22 cellular contexts compared by ENCODE assay signal in the genomic region with DNA sequence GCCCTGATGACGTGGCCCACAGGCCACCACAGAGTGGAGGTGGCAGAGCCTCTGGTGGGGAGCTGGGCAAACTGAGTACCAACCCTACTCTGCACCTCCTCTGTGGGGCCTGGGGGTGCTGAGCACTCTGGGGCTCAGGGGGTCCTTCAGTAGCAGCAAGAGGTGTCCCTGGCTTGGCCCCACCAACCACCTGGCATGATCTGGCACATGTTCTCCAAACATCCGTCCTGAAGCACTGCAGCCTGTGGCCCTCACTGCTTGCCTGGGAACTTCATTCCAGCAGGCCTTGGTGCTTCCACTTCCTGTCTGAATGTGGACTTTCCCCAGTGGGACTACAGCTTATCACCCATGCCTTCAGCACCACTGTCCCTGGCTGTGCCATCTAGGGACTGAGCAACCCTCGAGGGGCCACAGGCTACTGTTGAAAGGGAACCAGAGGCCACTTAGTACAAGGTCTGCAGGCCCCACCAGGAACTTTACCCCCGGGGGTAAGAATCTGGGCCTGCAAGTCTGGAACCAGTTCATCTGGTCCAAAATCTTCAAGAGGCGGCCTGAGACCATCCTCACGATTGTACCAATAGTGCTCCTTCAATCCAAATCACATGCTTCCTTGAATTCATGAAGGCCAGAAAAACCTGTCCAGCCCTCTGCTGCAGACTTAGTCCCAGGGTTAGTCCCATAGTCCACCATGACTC. TPM values are rescaled to one million over a fixed set of nuclear protein-coding genes. Genes with fewer than 3 reads are reported as not detected.
A peak's percentile ranks its signal among the peaks of the same experiment; 100 is the strongest.
DNase-seq lines count a peak whose midpoint lies in the region; ATAC-seq, FAIRE-seq and TF ChIP-seq lines count a peak whose summit lies in the region.
"Had no signal": no experiment of that assay in that cellular context is flagged by ENCODE, and none has a peak within 500 bp of the region (broad histone marks: within the 10 kb centered on the region; RNA-seq: fewer than 3 reads in every experiment).

No MANE protein-coding gene starts in this region.

- RAD21 ChIA-PET in GM12878 (lab: Charles Lee; ENCODE audit: unreplicated experiment) = no interaction called here

- no peaks in the 10 kb centered on the region for H4K20me1 ChIP-seq in GM12878 (ENCODE audit: control insufficient read depth, insufficient read depth)
- H4K20me1 ChIP-seq in osteoblast (ENCODE audit: insufficient read depth, low read length) = peaks cover 16% of the 10 kb centered on the region

- 59% methylated on average over 6 of the region's 6 CpGs for WGBS in GM12878 (ENCODE audit: insufficient coverage, insufficient replicate concordance, low lambda C conversion rate, missing lambda C conversion rate)

- CTCF ChIA-PET in Caco-2 (lab: Charles Lee) = no interaction called here
- CTCF ChIA-PET in GM12878 (lab: Yijun Ruan, JAX) = interaction anchor here (0.8 kb wide), 1 partner anchor 47 kb away, joined by 3 read pairs; no protein-coding TSS in a partner anchor
- CTCF ChIA-PET in activated CD8-positive, alpha-beta memory T cell treated with anti-CD3 and anti-CD28 coated beads, Interleukin-2, amount 10 ng/mL, durations not matched to agents 7 days and 5 days (lab: Charles Lee) = no interaction called here
- CTCF ChIA-PET in GM10248 (lab: Yijun Ruan, JAX) = interaction anchor here (1.1 kb wide), 1 partner anchor 13 kb away, joined by 3 read pairs; the partner anchor contains the start of gene TNIP2

- H3K27ac ChIP-seq in GM12878 (ENCODE audit: control insufficient read depth, insufficient read depth) = peak overlapping the region; percentile 10; the same call in 1 of the 2 replicates
- no peak overlapping the region for H3K27ac ChIP-seq in osteoblast (ENCODE audit: low read depth, low read length)
- H3K27ac ChIP-seq: 22Rv1, PC-9, sigmoid colon had no signal

- H3K4me2 ChIP-seq in GM12878 (ENCODE audit: control insufficient read depth, insufficient read depth) = no peak overlapping the region
- H3K4me2 ChIP-seq in osteoblast (ENCODE audit: insufficient read depth, low read length) = no peak overlapping the region
- H3K4me2 ChIP-seq: PC-9 had no signal

- H3K9me3 Mint-ChIP-seq in T-helper 1 cell treated with Interleukin-12 subunit alpha and Interleukin-12 subunit beta and Interleukin-4 antibody, amounts not matched to agents 30 μg/mL and 1 μg/mL, for 36 hours = no peaks in the 10 kb centered on the region
- H3K9me3 Mint-ChIP-seq in Caco-2 (ENCODE audit: unreplicated experiment) = no peaks in the 10 kb centered on the region
- H3K9me3 Mint-ChIP-seq in activated CD8-positive, alpha-beta memory T cell treated with anti-CD3 and anti-CD28 coated beads, Interleukin-2, amount 10 ng/mL, durations not matched to agents 7 days and 5 days (ENCODE audit: low read depth) = no peaks in the 10 kb centered on the region

- no peak for TF ChIP-seq RAD21 in GM12878 (IDR thresholded peaks at IDR 0.05; ENCODE audit: insufficient read depth, low read depth, low read length)

- no peak for FAIRE-seq in GM12878 (lab: Jason Lieb, UNC)
- FAIRE-seq: astrocyte had no signal

- SMC1A ChIA-PET in GM12878 (lab: Charles Lee; ENCODE audit: uncharacterized antibody, unreplicated experiment) = no interaction called here

- no peak overlapping the region for H3K9ac ChIP-seq in GM12878 (ENCODE audit: control insufficient read depth, insufficient read depth, low read length)

- no peaks in the 10 kb centered on the region; the same call in 1 of the 2 replicates for H3K36me3 ChIP-seq in Caco-2 (ENCODE audit: control insufficient read depth, insufficient read depth, low read length)
- H3K36me3 ChIP-seq in GM12878 (ENCODE audit: control insufficient read depth in 2 of 2, insufficient read depth in 2 of 2, low read length in 1 of 2) = peaks cover 19 to 28% of the 10 kb centered on the region in 2 experiments
- H3K36me3 ChIP-seq in osteoblast (ENCODE audit: insufficient read depth, low read length) = peaks cover 46% of the 10 kb centered on the region

- H3K4me1 ChIP-seq in Caco-2 (peaks cover 19% of the 10 kb centered on the region), GM12878 (ENCODE audit: control insufficient read depth, insufficient read depth, low read length) (peaks cover 37% of the 10 kb centered on the region), osteoblast (ENCODE audit: insufficient read depth, low read length) (peaks cover 20% of the 10 kb centered on the region)
- H3K4me1 ChIP-seq: HAP-1, sigmoid colon had no signal

- intact Hi-C loops in Caco-2 (cut with micrococcal nuclease; ENCODE audit: unreplicated experiment) = no loop called here
- intact Hi-C loops in GM12878 (cut with micrococcal nuclease; ENCODE audit: unreplicated experiment) = no loop called here

- H3K4me3 ChIP-seq in Caco-2 (ENCODE audit: low read depth, low read length) (no peak overlapping the region), GM12878 (no peak overlapping the region), osteoblast (ENCODE audit: insufficient read depth, low read length) (no peak overlapping the region)
- H3K4me3 ChIP-seq: HAP-1, PC-9, sigmoid colon, upper lobe of left lung had no signal

- H3K4me3 Mint-ChIP-seq in T-helper 1 cell treated with Interleukin-12 subunit alpha and Interleukin-12 subunit beta and Interleukin-4 antibody, amounts not matched to agents 30 μg/mL and 1 μg/mL, for 36 hours = no peak overlapping the region
- no peak overlapping the region for H3K4me3 Mint-ChIP-seq in Caco-2 (ENCODE audit: unreplicated experiment)
- no peak overlapping the region for H3K4me3 Mint-ChIP-seq in activated CD8-positive, alpha-beta memory T cell treated with anti-CD3 and anti-CD28 coated beads, Interleukin-2, amount 10 ng/mL, durations not matched to agents 7 days and 5 days
- H3K4me3 Mint-ChIP-seq: neural crest cell; stimulated activated naive CD8-positive, alpha-beta T cell treated with anti-CD3 and anti-CD28 coated beads, Interleukin-15, amount 100 ng/mL, for 72 hours had no signal

- no peak; the same call in none of the 2 replicates for TF ChIP-seq POLR2A in GM12878 (IDR thresholded peaks at IDR 0.05; ENCODE audit: low read depth, low read length)

- in situ Hi-C loops in GM12878 (cut with MboI) = no loop called here

- TF ChIP-seq EP300 in GM12878 (IDR thresholded peaks at IDR 0.05; ENCODE audit: borderline replicate concordance in 1 of 2, control insufficient read depth in 1 of 2, low read depth in 2 of 2, low read length in 2 of 2) = no peak

- ATAC-seq in GM12878 (no peak), left lobe of liver (no peak)
- no peak for ATAC-seq in activated CD8-positive, alpha-beta memory T cell treated with anti-CD3 and anti-CD28 coated beads, Interleukin-2, amount 10 ng/mL, durations not matched to agents 7 days and 5 days
- ATAC-seq: stimulated activated naive CD8-positive, alpha-beta T cell treated with anti-CD3 and anti-CD28 coated beads, Interleukin-15, amount 100 ng/mL, for 72 hours had no signal

- DNase-seq in T-helper 1 cell (no peak), Caco-2 (peak; percentile 47 to 56), GM12878 (ENCODE audit: low read depth, low spot score) (no peak), osteoblast (ENCODE audit: insufficient read length, low spot score, missing footprints) (peak; percentile 43), left lobe of liver (ENCODE audit: low spot score) (no peak), GM10248 (ENCODE audit: extremely low spot score) (no peak)
- DNase-seq in activated CD8-positive, alpha-beta memory T cell treated with anti-CD3 and anti-CD28 coated beads, Interleukin-2, amount 10 ng/mL, durations not matched to agents 7 days and 5 days = no peak
- DNase-seq: activated CD4-positive, alpha-beta T cell treated with anti-CD3 and anti-CD28 coated beads, Interleukin-2, amount 50 U/mL, for 48 hours; activated naive CD4-positive, alpha-beta T cell; midbrain; NCI-H1048; NCI-H2029; SIG-M5; sigmoid colon; stimulated activated naive CD8-positive, alpha-beta T cell treated with anti-CD3 and anti-CD28 coated beads, Interleukin-15, amount 100 ng/mL, for 72 hours had no signal

- H3K27ac Mint-ChIP-seq in T-helper 1 cell treated with Interleukin-12 subunit alpha and Interleukin-12 subunit beta and Interleukin-4 antibody, amounts not matched to agents 30 μg/mL and 1 μg/mL, for 36 hours = peak overlapping the region; percentile 45
- peak overlapping the region; percentile 19 for H3K27ac Mint-ChIP-seq in Caco-2 (ENCODE audit: unreplicated experiment)
- no peak overlapping the region for H3K27ac Mint-ChIP-seq in activated CD8-positive, alpha-beta memory T cell treated with anti-CD3 and anti-CD28 coated beads, Interleukin-2, amount 10 ng/mL, durations not matched to agents 7 days and 5 days

- BruUV-seq in Caco-2 (replicated peaks; lab: Mats Ljungman, UMichigan) (no TSS peak), GM12878 (replicated peaks; lab: Mats Ljungman, UMichigan) (no TSS peak)

- peaks cover 67% of the 10 kb centered on the region for H3K36me3 Mint-ChIP-seq in T-helper 1 cell treated with Interleukin-12 subunit alpha and Interleukin-12 subunit beta and Interleukin-4 antibody, amounts not matched to agents 30 μg/mL and 1 μg/mL, for 36 hours (ENCODE audit: low read depth)
- peaks cover 74% of the 10 kb centered on the region for H3K36me3 Mint-ChIP-seq in Caco-2 (ENCODE audit: insufficient read depth, unreplicated experiment)
- H3K36me3 Mint-ChIP-seq in activated CD8-positive, alpha-beta memory T cell treated with anti-CD3 and anti-CD28 coated beads, Interleukin-2, amount 10 ng/mL, durations not matched to agents 7 days and 5 days = peaks cover 58% of the 10 kb centered on the region

- H3K27me3 Mint-ChIP-seq in T-helper 1 cell treated with Interleukin-12 subunit alpha and Interleukin-12 subunit beta and Interleukin-4 antibody, amounts not matched to agents 30 μg/mL and 1 μg/mL, for 36 hours (ENCODE audit: low read depth) = no peaks in the 10 kb centered on the region
- H3K27me3 Mint-ChIP-seq in Caco-2 (ENCODE audit: insufficient read depth, unreplicated experiment) = no peaks in the 10 kb centered on the region
- no peaks in the 10 kb centered on the region for H3K27me3 Mint-ChIP-seq in activated CD8-positive, alpha-beta memory T cell treated with anti-CD3 and anti-CD28 coated beads, Interleukin-2, amount 10 ng/mL, durations not matched to agents 7 days and 5 days
- H3K27me3 Mint-ChIP-seq: stimulated activated naive CD8-positive, alpha-beta T cell treated with anti-CD3 and anti-CD28 coated beads, Interleukin-15, amount 100 ng/mL, for 72 hours had no signal

- H3K79me2 ChIP-seq in GM12878 (ENCODE audit: control insufficient read depth, insufficient read depth, low read length) = peaks cover 13% of the 10 kb centered on the region
- H3K79me2 ChIP-seq in osteoblast (ENCODE audit: insufficient read depth, low read length) = peaks cover 2% of the 10 kb centered on the region

- H3K9me3 ChIP-seq in Caco-2 (no peaks in the 10 kb centered on the region), GM12878 (replicated peaks; ENCODE audit: control insufficient read depth, insufficient read depth, low read length) (no peaks in the 10 kb centered on the region), osteoblast (ENCODE audit: low read depth, low read length) (no peaks in the 10 kb centered on the region)
- H3K9me3 ChIP-seq: HAP-1, sigmoid colon, upper lobe of left lung had no signal

- H2AFZ ChIP-seq in GM12878 (ENCODE audit: control insufficient read depth, low read depth, low read length) = no peak overlapping the region
- no peak overlapping the region for H2AFZ ChIP-seq in osteoblast (ENCODE audit: low read length)
- H2AFZ ChIP-seq: PC-9 had no signal

- H3K27me3 ChIP-seq in Caco-2 (replicated peaks; ENCODE audit: control insufficient read depth, insufficient read depth, low read length) (no peaks in the 10 kb centered on the region), GM12878 (replicated peaks in 1 of 2; ENCODE audit: control insufficient read depth in 2 of 2, insufficient read depth in 2 of 2, low read length in 1 of 2) (no peaks in the 10 kb centered on the region), osteoblast (ENCODE audit: insufficient read depth, low read length) (no peaks in the 10 kb centered on the region)
- H3K27me3 ChIP-seq: sigmoid colon, upper lobe of left lung had no signal

- peaks cover 51% of the 10 kb centered on the region for H3K4me1 Mint-ChIP-seq in T-helper 1 cell treated with Interleukin-12 subunit alpha and Interleukin-12 subunit beta and Interleukin-4 antibody, amounts not matched to agents 30 μg/mL and 1 μg/mL, for 36 hours (ENCODE audit: low read depth)
- peaks cover 6% of the 10 kb centered on the region for H3K4me1 Mint-ChIP-seq in Caco-2 (ENCODE audit: low read depth, unreplicated experiment)
- peaks cover 44% of the 10 kb centered on the region for H3K4me1 Mint-ChIP-seq in activated CD8-positive, alpha-beta memory T cell treated with anti-CD3 and anti-CD28 coated beads, Interleukin-2, amount 10 ng/mL, durations not matched to agents 7 days and 5 days

- POLR2A ChIA-PET in Caco-2 (lab: Charles Lee) (no interaction called here), GM12878 (lab: Charles Lee) (interaction anchor here (0.8 to 1.0 kb wide), 2 partner anchors 8 to 211 kb away, joined by 4 read pairs; no protein-coding TSS in a partner anchor), GM10248 (lab: Yijun Ruan, JAX) (no interaction called here)

- TF ChIP-seq CTCF in Caco-2 (IDR thresholded peaks at IDR 0.05; ENCODE audit: insufficient read depth in 1 of 2, low read depth in 1 of 2, low read length in 1 of 2, severe bottlenecking in 1 of 2, unreplicated experiment in 1 of 2) (no peak), GM12878 (IDR thresholded peaks at IDR 0.05 in 2 of 3, conservative IDR thresholded peaks at IDR 0.05 in 1 of 3; ENCODE audit: control insufficient read depth in 2 of 3, extremely low read depth in 1 of 3, insufficient read depth in 1 of 3, low read depth in 3 of 3, low read length in 3 of 3) (no peak), osteoblast (IDR thresholded peaks at IDR 0.05; ENCODE audit: extremely low read depth, low read depth, low read length) (no peak), GM10248 (IDR thresholded peaks at IDR 0.05; ENCODE audit: control extremely low read depth, extremely low read depth, low read depth, missing control alignments) (no peak)

RNA-seq across cellular contexts. Expression of gene TNIP2, which starts 13.2 kb away (rescaled TPM):
- total RNA-seq in Caco-2 (2022) (35.8 and 36.3 TPM in 2 replicates), GM12878 (2014; rRNA removed) (55.0 and 59.8 TPM in 2 replicates), GM12878 (2014; rRNA removed; fragmentation: Illumina TruSeq; extraction: Trizol) (29.1 and 29.8 TPM in 2 replicates), GM12878 (2021) (62.9 and 64.8 TPM in 2 replicates), osteoblast (37.7 and 44.9 TPM in 2 replicates), left lobe of liver (13.1 TPM)
- 48.2 and 58.3 TPM in 2 replicates for total RNA-seq in GM12878 (2013; cell fraction: nucleolus; rRNA removed)
- 29.9 TPM for polyA plus RNA-seq in GM12878 (2011; ENCODE audit: low read depth)
- polyA plus RNA-seq in GM12878 (2011; rRNA removed) (27.9 and 42.0 TPM in 2 replicates), GM12878 (2014; fragmentation: Illumina TruSeq; extraction: Trizol) (7.1 and 21.4 TPM in 2 replicates), GM12878 (2014; fragmentation: Nextera tagmentation; extraction: Ambion mirVana) (1 to 10 TPM; 1.4 to 3.4 TPM), GM12878 (2014; rRNA removed) (64.9 and 68.5 TPM in 2 replicates), GM12878 (2016; fragmentation: Nextera tagmentation; extraction: Ambion mirVana) (10 to 100 TPM; 49.1 to 59.0 TPM)
- 41.0 and 63.7 TPM in 2 replicates for polyA plus RNA-seq in GM12878 (2011; cell fraction: cytosol; rRNA removed)
- 126 and 142 TPM in 2 replicates for polyA plus RNA-seq in GM12878 (2011; cell fraction: nucleus; rRNA removed)
- polyA plus RNA-seq in GM12878 (2012) = 48.8 and 57.0 TPM in 2 replicates
- polyA minus RNA-seq in GM12878 (2011; rRNA and poly(A)+ RNA removed) = 19.1 and 31.1 TPM in 2 replicates
- polyA minus RNA-seq in GM12878 (2011; cell fraction: cytosol; rRNA and poly(A)+ RNA removed) = 13.6 and 13.8 TPM in 2 replicates
- 17.2 and 30.8 TPM in 2 replicates for polyA minus RNA-seq in GM12878 (2011; cell fraction: nucleus; rRNA and poly(A)+ RNA removed)
- total RNA-seq in activated CD8-positive, alpha-beta memory T cell treated with anti-CD3 and anti-CD28 coated beads, Interleukin-2, amount 10 ng/mL, durations not matched to agents 7 days and 5 days = 10 to 100 TPM; 51.3 to 53.5 TPM

RNA-seq across cellular contexts. Expression of gene SH3BP2, which starts 49.9 kb away (rescaled TPM):
- total RNA-seq in Caco-2 (2022) (44.4 and 48.5 TPM in 2 replicates), GM12878 (2014; rRNA removed) (35.5 and 40.9 TPM in 2 replicates), GM12878 (2014; rRNA removed; fragmentation: Illumina TruSeq; extraction: Trizol) (17.5 and 19.0 TPM in 2 replicates), GM12878 (2021) (51.1 and 61.8 TPM in 2 replicates), osteoblast (26.4 and 28.0 TPM in 2 replicates), left lobe of liver (59.8 TPM)
- total RNA-seq in GM12878 (2013; cell fraction: nucleolus; rRNA removed) = 275 and 349 TPM in 2 replicates
- polyA plus RNA-seq in GM12878 (2011; ENCODE audit: low read depth) = 9.0 TPM
- polyA plus RNA-seq in GM12878 (2011; rRNA removed) (18.0 and 37.1 TPM in 2 replicates), GM12878 (2014; fragmentation: Illumina TruSeq; extraction: Trizol) (7.8 and 18.3 TPM in 2 replicates), GM12878 (2014; fragmentation: Nextera tagmentation; extraction: Ambion mirVana) (1 to 10 TPM; 1.1 TPM), GM12878 (2014; rRNA removed) (54.7 and 57.8 TPM in 2 replicates), GM12878 (2016; fragmentation: Nextera tagmentation; extraction: Ambion mirVana) (10 to 100 TPM; 23.0 to 24.8 TPM)
- polyA plus RNA-seq in GM12878 (2011; cell fraction: cytosol; rRNA removed) = 35.7 and 42.6 TPM in 2 replicates
- polyA plus RNA-seq in GM12878 (2011; cell fraction: nucleus; rRNA removed) = 270 and 290 TPM in 2 replicates
- polyA plus RNA-seq in GM12878 (2012) = 30.0 and 35.3 TPM in 2 replicates
- polyA minus RNA-seq in GM12878 (2011; rRNA and poly(A)+ RNA removed) = 72.7 and 138 TPM in 2 replicates
- 8.9 and 18.7 TPM in 2 replicates for polyA minus RNA-seq in GM12878 (2011; cell fraction: cytosol; rRNA and poly(A)+ RNA removed)
- 47.3 and 86.5 TPM in 2 replicates for polyA minus RNA-seq in GM12878 (2011; cell fraction: nucleus; rRNA and poly(A)+ RNA removed)
- total RNA-seq in activated CD8-positive, alpha-beta memory T cell treated with anti-CD3 and anti-CD28 coated beads, Interleukin-2, amount 10 ng/mL, durations not matched to agents 7 days and 5 days = 100 to 1,000 TPM in 1 of 2 experiments, 10 to 100 TPM in 1; 88.0 to 105 TPM

Comparison
In these comparisons a context has a peak if more than half of its experiments do, and no peak if none do; other contexts are left out.
1. DNase-seq: peak in Caco-2 (2 of 2) and osteoblast (single experiment); none in T-helper 1 cell (0 of 5), GM12878 (single experiment), activated CD8-positive, alpha-beta memory T cell treated with anti-CD3 and anti-CD28 coated beads, Interleukin-2, amount 10 ng/mL, durations not matched to agents 7 days and 5 days (single experiment), left lobe of liver (single experiment) and GM10248 (single experiment).
2. CTCF ChIA-PET loops: an anchor here in GM12878 (0.8 kb wide) and GM10248 (1.1 kb wide); none called in Caco-2 and activated CD8-positive, alpha-beta memory T cell treated with anti-CD3 and anti-CD28 coated beads, Interleukin-2, amount 10 ng/mL, durations not matched to agents 7 days and 5 days.